In the genomic region with DNA sequence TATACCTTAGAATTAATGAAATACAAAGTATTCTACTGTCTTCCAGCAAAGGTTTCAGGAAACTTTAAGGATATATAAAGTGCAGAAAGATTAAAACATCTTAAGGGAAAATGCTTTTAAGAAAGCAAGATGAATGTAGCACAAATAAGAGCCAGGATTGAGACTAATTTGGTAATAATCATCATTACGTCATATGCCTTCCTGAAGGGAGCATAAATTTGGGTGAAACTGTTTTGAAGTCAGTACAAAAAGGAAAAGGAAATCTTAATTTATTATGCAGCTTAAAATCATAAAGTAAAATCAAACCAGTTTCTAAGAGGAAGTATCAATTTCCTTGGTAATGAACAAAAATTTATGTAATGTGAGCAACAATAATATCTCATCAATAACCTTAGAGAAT, we compare ENCODE assay signal across 6 cellular contexts.
"Had no signal": no experiment of that assay in that cellular context is flagged by ENCODE, and none has a peak within 500 bp of the region (broad histone marks: within the 10 kb centered on the region; RNA-seq: fewer than 3 reads in every experiment).

No MANE protein-coding gene starts in this region.

- H3K27ac ChIP-seq: HL-60 had no signal

- DNase-seq: IMR-90, KBM-7, KG1 had no signal

- FAIRE-seq: HTR-8/SVneo, K562 had no signal

- ATAC-seq: K562 had no signal

- H3K4me3 ChIP-seq: K562 had no signal
